Comparison of ENCODE assay signal across 34 cellular contexts in the genomic region with DNA sequence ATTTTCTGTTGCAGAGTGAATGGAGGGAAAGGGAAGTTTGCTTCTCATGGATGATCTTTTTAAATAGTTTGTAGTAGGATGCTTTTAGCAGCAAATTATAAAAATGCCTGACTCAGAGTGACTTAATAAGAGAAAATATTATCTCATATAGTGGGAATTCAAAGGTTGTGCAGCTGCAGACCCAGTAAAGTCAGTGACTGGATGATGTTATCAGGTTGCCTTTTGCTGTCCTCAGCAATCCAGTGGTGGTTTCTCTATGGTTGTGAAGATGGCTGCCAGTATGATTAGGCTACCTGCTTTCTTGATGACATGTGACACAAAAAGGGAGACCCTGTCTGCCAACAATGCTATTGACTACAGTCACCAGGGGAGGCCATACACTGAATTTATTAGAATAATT.
DNase-seq lines count a peak whose midpoint lies in the region; ATAC-seq and TF ChIP-seq lines count a peak whose summit lies in the region.
"Had no signal": no experiment of that assay in that cellular context is flagged by ENCODE, and none has a peak within 500 bp of the region (broad histone marks: within the 10 kb centered on the region; RNA-seq: fewer than 3 reads in every experiment).

No MANE protein-coding gene starts in this region.

- peaks cover 9% of the 10 kb centered on the region for H3K4me1 Mint-ChIP-seq in activated T-cell treated with anti-CD3 and anti-CD28 coated beads, Interleukin-2, amount 50 U/mL, for 24 hours (ENCODE audit: low read depth)
- H3K4me1 Mint-ChIP-seq: activated naive CD4-positive, alpha-beta T cell treated with anti-CD3 and anti-CD28 coated beads, Interleukin-2, amount 10 ng/mL, durations not matched to agents 7 days and 5 days; activated T-helper 17 cell treated with anti-CD3 and anti-CD28 coated beads, Interleukin-2, amount 50 U/mL, for 72 hours had no signal

- H3K27me3 ChIP-seq in GM23248 (replicated peaks; ENCODE audit: insufficient read depth), result no peaks in the 10 kb centered on the region
- no peaks in the 10 kb centered on the region for H3K27me3 ChIP-seq in osteoblast (ENCODE audit: insufficient read depth, low read length)
- H3K27me3 ChIP-seq: cardiac muscle cell, foreskin keratinocyte, upper lobe of right lung had no signal

- H3K4me1 ChIP-seq in GM23248 (ENCODE audit: insufficient read depth) (peaks cover 9% of the 10 kb centered on the region), osteoblast (ENCODE audit: insufficient read depth, low read length) (peaks cover 16% of the 10 kb centered on the region)
- H3K4me1 ChIP-seq: Caco-2, foreskin keratinocyte, upper lobe of right lung had no signal

- H3K27me3 Mint-ChIP-seq in activated T-cell treated with anti-CD3 and anti-CD28 coated beads, Interleukin-2, amount 50 U/mL, for 24 hours, result no peaks in the 10 kb centered on the region
- H3K27me3 Mint-ChIP-seq: activated CD4-positive, alpha-beta T cell treated with anti-CD3 and anti-CD28 coated beads for 36 hours; activated CD8-positive, alpha-beta T cell treated with anti-CD3 and anti-CD28 coated beads for 36 hours; activated naive CD4-positive, alpha-beta T cell treated with anti-CD3 and anti-CD28 coated beads, Interleukin-2, amount 10 ng/mL, durations not matched to agents 7 days and 5 days; activated T-helper 17 cell treated with anti-CD3 and anti-CD28 coated beads, Interleukin-2, amount 50 U/mL, for 72 hours; natural killer cell treated with Interleukin-12 subunit alpha and Interleukin-12 subunit beta and Interleukin-15 and Interleukin-18, amount 100 ng/mL, for 72 hours had no signal

- H4K20me1 ChIP-seq in GM23248 (ENCODE audit: insufficient read depth) (no peaks in the 10 kb centered on the region), osteoblast (ENCODE audit: insufficient read depth, low read length) (no peaks in the 10 kb centered on the region)

- peak; percentile 53 for DNase-seq in GM23248
- DNase-seq in RKO (ENCODE audit: low spot score), result peak; percentile 10
- peak; percentile 18 for DNase-seq in fibroblast of mammary gland (ENCODE audit: low read depth)
- peak; percentile 78 for DNase-seq in osteoblast (ENCODE audit: insufficient read length, low spot score, missing footprints)
- DNase-seq in NOMO-1 treated with DMSO at 0.1 percent for 48 hours (lab: John Stamatoyannopoulos, UW; ENCODE audit: unreplicated experiment), result no peak
- no peak for DNase-seq in activated T-cell treated with anti-CD3 and anti-CD28 coated beads, Interleukin-2, amount 50 U/mL, for 24 hours
- DNase-seq in SKM-1 (lab: John Stamatoyannopoulos, UW; ENCODE audit: unreplicated experiment), result no peak
- DNase-seq: activated CD4-positive, alpha-beta T cell treated with anti-CD3 and anti-CD28 coated beads for 36 hours; activated CD8-positive, alpha-beta memory T cell treated with anti-CD3 and anti-CD28 coated beads, Interleukin-2, amount 50 U/mL, for 48 hours; activated CD8-positive, alpha-beta T cell treated with anti-CD3 and anti-CD28 coated beads for 36 hours; activated naive CD4-positive, alpha-beta T cell treated with anti-CD3 and anti-CD28 coated beads, Interleukin-2, amount 10 ng/mL, durations not matched to agents 7 days and 5 days; amniotic stem cell; Caco-2; cortex of kidney; DMS53; effector memory CD4-positive, alpha-beta T cell; GDM1; KBM-7; mucosa of descending colon; NCI-H146; NCI-H345; NCI-H69; SHP77; stimulated activated naive CD4-positive, alpha-beta T cell; SW 1271; T-helper 9 cell; upper lobe of right lung had no signal

- no peak overlapping the region for H3K4me2 ChIP-seq in GM23248 (ENCODE audit: unreplicated experiment)
- peak overlapping the region; percentile 4 for H3K4me2 ChIP-seq in osteoblast (ENCODE audit: insufficient read depth, low read length)

- ATAC-seq in GM18909 (IDR thresholded peaks at IDR 0.05; ENCODE audit: poor library complexity, unreplicated experiment), result no peak
- ATAC-seq: activated CD4-positive, alpha-beta T cell treated with anti-CD3 and anti-CD28 coated beads for 36 hours; activated CD8-positive, alpha-beta T cell treated with anti-CD3 and anti-CD28 coated beads for 36 hours; activated T-helper 17 cell treated with anti-CD3 and anti-CD28 coated beads, Interleukin-2, amount 50 U/mL, for 72 hours; foreskin keratinocyte; mucosa of descending colon; natural killer cell treated with Interleukin-12 subunit alpha and Interleukin-12 subunit beta and Interleukin-15 and Interleukin-18, amount 100 ng/mL, for 72 hours; upper lobe of right lung had no signal

- H3K4me3 ChIP-seq in GM23248 (no peak overlapping the region), fibroblast of mammary gland (ENCODE audit: control insufficient read depth, low read depth, low read length) (no peak overlapping the region), osteoblast (ENCODE audit: insufficient read depth, low read length) (no peak overlapping the region)
- H3K4me3 ChIP-seq: cardiac muscle cell, mucosa of descending colon, upper lobe of right lung had no signal

- H3F3A ChIP-seq in GM23248 (ENCODE audit: insufficient read depth), result 0 out of 2 replicates have a peak, but pooled peaks cover under 1% of the 10 kb centered on the region

- H3K36me3 Mint-ChIP-seq in activated T-cell treated with anti-CD3 and anti-CD28 coated beads, Interleukin-2, amount 50 U/mL, for 24 hours (ENCODE audit: low read depth), result peaks cover 28% of the 10 kb centered on the region
- H3K36me3 Mint-ChIP-seq: activated naive CD4-positive, alpha-beta T cell treated with anti-CD3 and anti-CD28 coated beads, Interleukin-2, amount 10 ng/mL, durations not matched to agents 7 days and 5 days; natural killer cell treated with Interleukin-12 subunit alpha and Interleukin-12 subunit beta and Interleukin-15 and Interleukin-18, amount 100 ng/mL, for 72 hours had no signal

- H3K79me2 ChIP-seq in GM23248 (ENCODE audit: insufficient read depth) (no peaks in the 10 kb centered on the region), osteoblast (ENCODE audit: insufficient read depth, low read length) (no peaks in the 10 kb centered on the region)

- H3K9me3 ChIP-seq in GM23248 (ENCODE audit: low read depth) (no peaks in the 10 kb centered on the region), osteoblast (ENCODE audit: low read depth, low read length) (no peaks in the 10 kb centered on the region)
- H3K9me3 ChIP-seq: Caco-2, mucosa of descending colon, upper lobe of right lung had no signal

- TF ChIP-seq CTCF in fibroblast of mammary gland (conservative IDR thresholded peaks at IDR 0.05; ENCODE audit: control insufficient read depth, insufficient read depth, low read depth, low read length) (no peak), osteoblast (IDR thresholded peaks at IDR 0.05; ENCODE audit: extremely low read depth, low read depth, low read length) (no peak)

- H3K9ac ChIP-seq in GM23248, result no peak overlapping the region

- no peak overlapping the region for H3K27ac Mint-ChIP-seq in activated T-cell treated with anti-CD3 and anti-CD28 coated beads, Interleukin-2, amount 50 U/mL, for 24 hours
- H3K27ac Mint-ChIP-seq: activated CD4-positive, alpha-beta T cell treated with anti-CD3 and anti-CD28 coated beads for 36 hours; activated CD8-positive, alpha-beta T cell treated with anti-CD3 and anti-CD28 coated beads for 36 hours; activated naive CD4-positive, alpha-beta T cell treated with anti-CD3 and anti-CD28 coated beads, Interleukin-2, amount 10 ng/mL, durations not matched to agents 7 days and 5 days; activated T-helper 17 cell treated with anti-CD3 and anti-CD28 coated beads, Interleukin-2, amount 50 U/mL, for 72 hours; natural killer cell treated with Interleukin-12 subunit alpha and Interleukin-12 subunit beta and Interleukin-15 and Interleukin-18, amount 100 ng/mL, for 72 hours had no signal

- H3K27ac ChIP-seq in GM23248 (no peak overlapping the region), osteoblast (ENCODE audit: low read depth, low read length) (peak overlapping the region; percentile 34)
- H3K27ac ChIP-seq: C4-2B, cardiac muscle cell, foreskin keratinocyte, upper lobe of right lung, VCaP had no signal

- H3K36me3 ChIP-seq in GM23248 (ENCODE audit: low read depth) (no peaks in the 10 kb centered on the region; the same call in 1 of the 2 replicates), osteoblast (ENCODE audit: insufficient read depth, low read length) (no peaks in the 10 kb centered on the region)
- H3K36me3 ChIP-seq: upper lobe of right lung had no signal

- no peaks in the 10 kb centered on the region for H3K9me2 ChIP-seq in GM23248 (ENCODE audit: insufficient read depth)

- H3K9me3 Mint-ChIP-seq in activated T-cell treated with anti-CD3 and anti-CD28 coated beads, Interleukin-2, amount 50 U/mL, for 24 hours, result no peaks in the 10 kb centered on the region
- H3K9me3 Mint-ChIP-seq: activated CD8-positive, alpha-beta T cell treated with anti-CD3 and anti-CD28 coated beads for 36 hours; activated naive CD4-positive, alpha-beta T cell treated with anti-CD3 and anti-CD28 coated beads, Interleukin-2, amount 10 ng/mL, durations not matched to agents 7 days and 5 days; activated T-helper 17 cell treated with anti-CD3 and anti-CD28 coated beads, Interleukin-2, amount 50 U/mL, for 72 hours; natural killer cell treated with Interleukin-12 subunit alpha and Interleukin-12 subunit beta and Interleukin-15 and Interleukin-18, amount 100 ng/mL, for 72 hours had no signal

- in situ Hi-C loops in GM23248 (cut with MboI), result no loop called here

- H2AFZ ChIP-seq in GM23248, result no peak overlapping the region
- no peak overlapping the region for H2AFZ ChIP-seq in osteoblast (ENCODE audit: low read length)

- no peak overlapping the region for H3K4me3 Mint-ChIP-seq in activated T-cell treated with anti-CD3 and anti-CD28 coated beads, Interleukin-2, amount 50 U/mL, for 24 hours
- H3K4me3 Mint-ChIP-seq: activated CD4-positive, alpha-beta T cell treated with anti-CD3 and anti-CD28 coated beads for 36 hours; activated CD8-positive, alpha-beta T cell treated with anti-CD3 and anti-CD28 coated beads for 36 hours; activated naive CD4-positive, alpha-beta T cell treated with anti-CD3 and anti-CD28 coated beads, Interleukin-2, amount 10 ng/mL, durations not matched to agents 7 days and 5 days; activated T-helper 17 cell treated with anti-CD3 and anti-CD28 coated beads, Interleukin-2, amount 50 U/mL, for 72 hours; natural killer cell treated with Interleukin-12 subunit alpha and Interleukin-12 subunit beta and Interleukin-15 and Interleukin-18, amount 100 ng/mL, for 72 hours had no signal

Comparison
In these comparisons a context has a peak if more than half of its experiments do, and no peak if none do; other contexts are left out.
1. DNase-seq: peak in GM23248 (single experiment), RKO (single experiment), fibroblast of mammary gland (single experiment) and osteoblast (single experiment); none in NOMO-1 treated with DMSO at 0.1 percent for 48 hours (single experiment), activated T-cell treated with anti-CD3 and anti-CD28 coated beads, Interleukin-2, amount 50 U/mL, for 24 hours (single experiment) and SKM-1 (single experiment).